Comparison of ENCODE assay signal across 8 cellular contexts in genomic region chr3:69739204-69740102, GRCh38. TPM values are rescaled to one million over a fixed set of nuclear protein-coding genes. Genes with fewer than 3 reads are reported as not detected.
DNase-seq lines count a peak whose midpoint lies in the region; ATAC-seq, FAIRE-seq and TF ChIP-seq lines count a peak whose summit lies in the region.

TSS of gene MITF (plus strand) at chr3:69739464. CDS start at chr3:69739598, 134 bp downstream.

- intact Hi-C loops in sigmoid colon (cut with DNase I): loop anchor here (5.0 kb wide), 3 partner anchors 47 to 208 kb away; no protein-coding TSS in a partner anchor

- peak within 1 kb of the TSS; percentile 100 for H2AFZ ChIP-seq in GM23338

- peak; percentile 90 for ATAC-seq in GM23338

- no peaks in the 10 kb centered on the region for H3K36me3 ChIP-seq in GM23338 (ENCODE audit: insufficient read depth)
- H3K36me3 ChIP-seq in bronchial epithelial cell (ENCODE audit: control insufficient read depth, insufficient read depth, low read length): no peaks in the 10 kb centered on the region
- H3K36me3 ChIP-seq in iPS-20b (ENCODE audit: insufficient read depth, low read depth, low read length): no peaks in the 10 kb centered on the region
- H3K36me3 ChIP-seq in sigmoid colon: no peaks in the 10 kb centered on the region

- H3K4me1 ChIP-seq in GM23338 (ENCODE audit: insufficient read depth) (peaks cover 12% of the 10 kb centered on the region; the same call in 1 of the 2 replicates), iPS-20b (ENCODE audit: insufficient read depth, low read length) (peaks cover 7% of the 10 kb centered on the region; the same call in 1 of the 2 replicates), sigmoid colon (peaks cover 0 to 51% (median 42%) of the 10 kb centered on the region in 4 donors)

- H3K27me3 ChIP-seq in GM23338 (ENCODE audit: insufficient read depth): peaks cover 47% of the 10 kb centered on the region
- H3K27me3 ChIP-seq in bronchial epithelial cell (ENCODE audit: control insufficient read depth, insufficient read depth, low read length): no peaks in the 10 kb centered on the region
- H3K27me3 ChIP-seq in iPS-20b (ENCODE audit: insufficient read depth, low read length): peaks cover 65% of the 10 kb centered on the region
- H3K27me3 ChIP-seq in sigmoid colon: no peaks in the 10 kb centered on the region

- H3K27ac ChIP-seq in GM23338 (ENCODE audit: low read depth) (no peak within 1 kb of the TSS), iPS-20b (ENCODE audit: low read length) (no peak within 1 kb of the TSS), sigmoid colon (peak within 1 kb of the TSS; percentile 85 to 93 (median 90))

- H3K36me3 Mint-ChIP-seq in GM23338 (ENCODE audit: low read depth) (no peaks in the 10 kb centered on the region), IgD-negative memory B cell (no peaks in the 10 kb centered on the region)

- TF ChIP-seq POLR2A in sigmoid colon (IDR thresholded peaks at IDR 0.05): peak in 1 of 2 donors; percentile 74

- TF ChIP-seq CTCF in GM10266 (IDR thresholded peaks at IDR 0.05; ENCODE audit: control insufficient read depth, insufficient read depth, low read depth, missing control alignments) (no peak), GM23338 (conservative IDR thresholded peaks at IDR 0.05; ENCODE audit: low read depth in 2 of 2) (no peak), bronchial epithelial cell (IDR thresholded peaks at IDR 0.05; ENCODE audit: insufficient read depth, low read length, severe bottlenecking) (no peak), sigmoid colon (IDR thresholded peaks at IDR 0.05) (no peak)

- H3K4me3 ChIP-seq in GM23338 (peak within 1 kb of the TSS; percentile 94), bronchial epithelial cell (ENCODE audit: low read depth, low read length) (peak within 1 kb of the TSS; percentile 67), iPS-20b (ENCODE audit: low read length) (peak within 1 kb of the TSS; percentile 91), sigmoid colon (peak within 1 kb of the TSS; percentile 80 to 94 (median 86))

- WGBS in sigmoid colon, 2 donors: 1% methylated on average over 81 of the region's 81 CpGs

- H3K9me3 Mint-ChIP-seq in GM23338 (no peaks in the 10 kb centered on the region), IgD-negative memory B cell (no peaks in the 10 kb centered on the region)

- H3K4me3 Mint-ChIP-seq in GM23338 (peak within 1 kb of the TSS; percentile 86), IgD-negative memory B cell (peak within 1 kb of the TSS in 3 of 4 donors; percentile 23 to 85 (median 35))

- H3K9me3 ChIP-seq in iPS-20b (ENCODE audit: insufficient read depth, low read depth, low read length) (no peaks in the 10 kb centered on the region), sigmoid colon (no peaks in the 10 kb centered on the region)

- H3K4me2 ChIP-seq in GM23338: peak within 1 kb of the TSS; percentile 88

- H3K9me2 ChIP-seq in GM23338 (ENCODE audit: insufficient read depth): no peaks in the 10 kb centered on the region

- DNase-seq in GM10266 (ENCODE audit: extremely low spot score): peak; percentile 88
- peak; percentile 97 for DNase-seq in GM23338 (ENCODE audit: low spot score)
- peak; percentile 91 for DNase-seq in RKO (ENCODE audit: low spot score)
- peak; percentile 79 for DNase-seq in bronchial epithelial cell (ENCODE audit: low read depth)
- peak; percentile 96 for DNase-seq in sigmoid colon
- DNase-seq in effector CD4-positive, alpha-beta T cell: no peak

- peaks cover 2% of the 10 kb centered on the region for H3K27me3 Mint-ChIP-seq in GM23338 (ENCODE audit: insufficient read depth, low read depth, poor library complexity)
- H3K27me3 Mint-ChIP-seq in IgD-negative memory B cell: peaks cover 28% of the 10 kb centered on the region

- H3K27ac Mint-ChIP-seq in GM23338 (no peak within 1 kb of the TSS), IgD-negative memory B cell (no peak within 1 kb of the TSS)

- no peaks in the 10 kb centered on the region for H3F3A ChIP-seq in GM23338 (replicated peaks; ENCODE audit: low read depth)

- H3K9ac ChIP-seq in iPS-20b (ENCODE audit: low read depth, low read length): peak within 1 kb of the TSS; percentile 52; the same call in 1 of the 2 replicates

- no peak for FAIRE-seq in bronchial epithelial cell (lab: Jason Lieb, UNC)

- no peaks in the 10 kb centered on the region for H3K79me2 ChIP-seq in GM23338 (replicated peaks; ENCODE audit: insufficient read depth)

- H4K20me1 ChIP-seq in GM23338 (replicated peaks; ENCODE audit: insufficient read depth): no peaks in the 10 kb centered on the region

- peaks cover 25% of the 10 kb centered on the region for H3K4me1 Mint-ChIP-seq in GM23338
- peaks cover 0 to 2% (median 2%) of the 10 kb centered on the region in 3 donors for H3K4me1 Mint-ChIP-seq in IgD-negative memory B cell

- TF ChIP-seq EP300 in sigmoid colon (IDR thresholded peaks at IDR 0.05): no peak

TF ChIP-seq in GM23338, 12 proteins besides CTCF, POLR2A, EP300 and RAD21:
- TF ChIP-seq JUNB (IDR thresholded peaks at IDR 0.05; ENCODE audit: unreplicated experiment) (no peak), CREB1 (CRISPR knock-in tag; IDR thresholded peaks at IDR 0.05; ENCODE audit: low read depth) (peak; percentile 72), ETS1 (IDR thresholded peaks at IDR 0.05) (peak; percentile 88)

RNA-seq across cellular contexts. Expression of gene MITF, which starts in this region (rescaled TPM):
- 1.9 and 4.2 TPM in 2 replicates for total RNA-seq in GM23338 (2014; rRNA removed; shearing (Covaris generic))
- polyA plus RNA-seq in GM23338 (2016; fragmentation: Nextera tagmentation; extraction: Ambion mirVana) (1.5 and 2.4 TPM in 2 replicates), IgD-negative memory B cell (0.54 TPM), sigmoid colon (1 to 10 TPM; 2.1 to 6.0 (median 2.9) TPM)
- total RNA-seq in bronchial epithelial cell (1.6 and 2.3 TPM in 2 replicates), sigmoid colon (10 to 100 TPM; 65.4 to 73.2 (median 67.1) TPM)

Comparison
In these comparisons a context has a peak if more than half of its experiments do, and no peak if none do; other contexts are left out.
1. RNA of gene MITF (total RNA-seq): 65.4 to 73.2 TPM in sigmoid colon; 1.9 to 4.2 TPM in GM23338 and 1.6 to 2.3 TPM in bronchial epithelial cell; every median in the first group is over 10 times any median in the second.
2. H3K27ac ChIP-seq: peak in sigmoid colon (4 of 4); none in GM23338 (single experiment) and iPS-20b (single experiment).
3. Peak in every context shown above with its lines, with median percentiles within 50 percentile points of each other: H3K4me3 ChIP-seq.